Comparison of ENCODE assay signal across 3 cellular contexts in genomic region chr11:87012089-87012488, GRCh38.
TF ChIP-seq lines count a peak whose summit lies in the region.

No MANE protein-coding gene starts in this region.

TF ChIP-seq in HepG2, 621 proteins besides CTCF, POLR2A, EP300 and RAD21 (continues in another document):
- TF ChIP-seq ZBED4 (CRISPR knock-in tag; IDR thresholded peaks at IDR 0.05; ENCODE audit: borderline replicate concordance) (peak; percentile 33; the same call in 1 of the 2 replicates), TCF12 (IDR thresholded peaks at IDR 0.05) (no peak), TCF12 (CRISPR knock-in tag; IDR thresholded peaks at IDR 0.05) (no peak), ZNF3 (CRISPR knock-in tag; IDR thresholded peaks at IDR 0.05) (0 out of 2 replicates have a peak, but pooled peaks have one; percentile 33), CEBPG (CRISPR knock-in tag; IDR thresholded peaks at IDR 0.05) (peak; percentile 77), PAXIP1 (CRISPR knock-in tag; conservative IDR thresholded peaks at IDR 0.05) (peak; percentile 39), FOXA3 (CRISPR knock-in tag; IDR thresholded peaks at IDR 0.05) (peak; percentile 76), FOSL2 (CRISPR knock-in tag; IDR thresholded peaks at IDR 0.05) (peak; percentile 92), SAP130 (CRISPR knock-in tag; IDR thresholded peaks at IDR 0.05; ENCODE audit: low read depth) (peak; percentile 40; the same call in 1 of the 2 replicates), ZNF644 (CRISPR knock-in tag; IDR thresholded peaks at IDR 0.05; ENCODE audit: low read depth) (peak; percentile 70), SOX13 (IDR thresholded peaks at IDR 0.05) (no peak), SOX13 (CRISPR knock-in tag; conservative IDR thresholded peaks at IDR 0.05 in 1 of 2, IDR thresholded peaks at IDR 0.05 in 1 of 2) (peak in 1 of 2 experiments; percentile 46; a peak in 1 of 4 replicates), MTF1 (CRISPR knock-in tag; IDR thresholded peaks at IDR 0.05) (no peak)

TF ChIP-seq in K562, 482 proteins besides CTCF, POLR2A, EP300 and RAD21:
- TF ChIP-seq ZNF431 (CRISPR knock-in tag; IDR thresholded peaks at IDR 0.05) (no peak), NFXL1 (CRISPR knock-in tag; IDR thresholded peaks at IDR 0.05) (no peak), ZNF584 (CRISPR knock-in tag; IDR thresholded peaks at IDR 0.05; ENCODE audit: low read depth) (no peak)
TF ChIP-seq in K562: peak in this region for 0.

TF ChIP-seq in SK-N-SH, 30 proteins besides CTCF, POLR2A, EP300 and RAD21:
- TF ChIP-seq POLR2AphosphoS5 (IDR thresholded peaks at IDR 0.05; ENCODE audit: low read depth, low read length) (no peak), FOXJ3 (CRISPR knock-in tag; IDR thresholded peaks at IDR 0.05) (no peak)
TF ChIP-seq in SK-N-SH: peak in this region for 0.
